Comparison of ENCODE assay signal across 9 cellular contexts in genomic region chr4:1721666-1722550, GRCh38. TPM values are rescaled to one million over a fixed set of nuclear protein-coding genes. Genes with fewer than 3 reads are reported as not detected.
DNase-seq lines count a peak whose midpoint lies in the region; ATAC-seq, FAIRE-seq and TF ChIP-seq lines count a peak whose summit lies in the region.
"Had no signal": no experiment of that assay in that cellular context is flagged by ENCODE, and none has a peak within 500 bp of the region (broad histone marks: within the 10 kb centered on the region; RNA-seq: fewer than 3 reads in every experiment).

No MANE protein-coding gene starts in this region.

- H3K9me3 ChIP-seq in GM12878 (replicated peaks; ENCODE audit: control insufficient read depth, insufficient read depth, low read length), result no peaks in the 10 kb centered on the region

- H3K9me3 Mint-ChIP-seq in mesothelial cell of epicardium, result no peaks in the 10 kb centered on the region

- H3K27me3 ChIP-seq in GM12878 (replicated peaks in 1 of 2; ENCODE audit: control insufficient read depth in 2 of 2, insufficient read depth in 2 of 2, low read length in 1 of 2), result no peaks in the 10 kb centered on the region

- DNase-seq in GM12864 (ENCODE audit: low read depth), result no peak
- DNase-seq in GM12878 (ENCODE audit: low read depth, low spot score), result no peak
- no peak for DNase-seq in mesothelial cell of epicardium (ENCODE audit: low spot score in 2 of 2, unreplicated experiment in 2 of 2)
- DNase-seq in C1 segment of cervical spinal cord (lab: John Stamatoyannopoulos, UW), result no peak
- no peak for DNase-seq in NCI-H2171 (lab: John Stamatoyannopoulos, UW)
- DNase-seq in activated CD4-positive, CD25-positive, alpha-beta regulatory T cell (lab: John Stamatoyannopoulos, UW), result no peak

- POLR2A ChIA-PET in GM12878 (lab: Charles Lee), result interaction anchor here (0.9 to 3.8 kb wide), 6 partner anchors 8 to 29 kb away, joined by 3 to 34 read pairs (median 6); partner anchors contain the start of gene SLBP

- H3K36me3 ChIP-seq in GM12878 (ENCODE audit: control insufficient read depth in 2 of 2, insufficient read depth in 2 of 2, low read length in 1 of 2), result peaks cover 9 to 20% of the 10 kb centered on the region in 2 experiments; a peak in 3 of 4 replicates

- TF ChIP-seq RAD21 in GM12878 (IDR thresholded peaks at IDR 0.05; ENCODE audit: insufficient read depth, low read depth, low read length), result no peak

- TF ChIP-seq EP300 in GM12878 (IDR thresholded peaks at IDR 0.05; ENCODE audit: borderline replicate concordance in 1 of 2, control insufficient read depth in 1 of 2, low read depth in 2 of 2, low read length in 2 of 2), result no peak

- RAD21 ChIA-PET in GM12878 (lab: Charles Lee; ENCODE audit: unreplicated experiment), result interaction anchor here (0.6 to 4.9 kb wide), 5 partner anchors 9 to 29 kb away, joined by 3 to 77 read pairs (median 6); partner anchors contain the start of gene SLBP

- H3K4me1 Mint-ChIP-seq in mesothelial cell of epicardium, result peaks cover 30% of the 10 kb centered on the region

- peak overlapping the region; percentile 84 for H3K4me3 Mint-ChIP-seq in mesothelial cell of epicardium

- no peak for TF ChIP-seq POLR2A in GM12878 (IDR thresholded peaks at IDR 0.05; ENCODE audit: low read depth, low read length)

- no peaks in the 10 kb centered on the region for H3K27me3 Mint-ChIP-seq in mesothelial cell of epicardium (ENCODE audit: low read depth)

- no peak overlapping the region for H2AFZ ChIP-seq in GM12878 (ENCODE audit: control insufficient read depth, low read depth, low read length)

- H4K20me1 ChIP-seq in GM12878 (ENCODE audit: control insufficient read depth, insufficient read depth), result peaks cover 4% of the 10 kb centered on the region

- H3K27ac ChIP-seq in GM12878 (ENCODE audit: control insufficient read depth, insufficient read depth), result peak overlapping the region; percentile 81

- SMC1A ChIA-PET in GM12878 (lab: Charles Lee; ENCODE audit: uncharacterized antibody, unreplicated experiment), result interaction anchor here (0.6 to 11.0 kb wide), 6 partner anchors 7 to 188 kb away, joined by 3 to 132 read pairs (median 3); partner anchors contain the start of gene SLBP

- H3K9ac ChIP-seq in GM12878 (ENCODE audit: control insufficient read depth, insufficient read depth, low read length), result peak overlapping the region; percentile 91

- peak overlapping the region; percentile 72 for H3K4me3 ChIP-seq in GM12864 (ENCODE audit: low read depth, low read length)
- H3K4me3 ChIP-seq in GM12878, result peak overlapping the region; percentile 94

- CTCF ChIA-PET in GM12878 (lab: Yijun Ruan, JAX), result interaction anchor here (2.0 to 15.5 kb wide), 3 partner anchors 10 to 28 kb away, joined by 8 to 317 read pairs (median 9); partner anchors contain the start of gene SLBP

- intact Hi-C loops in GM12878 (cut with micrococcal nuclease; ENCODE audit: unreplicated experiment), result loop anchor here (1.0 kb wide), 1 partner anchor 10 kb away; the partner anchor contains the start of gene SLBP

- H3K4me2 ChIP-seq in GM12878 (ENCODE audit: control insufficient read depth, insufficient read depth), result peak overlapping the region; percentile 99

- H3K36me3 Mint-ChIP-seq in mesothelial cell of epicardium, result peaks cover 5% of the 10 kb centered on the region

- H3K79me2 ChIP-seq in GM12878 (ENCODE audit: control insufficient read depth, insufficient read depth, low read length), result peaks cover 62% of the 10 kb centered on the region

- FAIRE-seq in GM12878 (lab: Jason Lieb, UNC), result no peak
- FAIRE-seq: TTC549 had no signal

- H3K4me1 ChIP-seq in GM12878 (ENCODE audit: control insufficient read depth, insufficient read depth, low read length), result peaks cover 27% of the 10 kb centered on the region

- in situ Hi-C loops in GM12878 (cut with MboI), result no loop called here

- under 1% methylated on average over 37 of the region's 61 CpGs for WGBS in GM12878 (ENCODE audit: insufficient coverage, insufficient replicate concordance, low lambda C conversion rate, missing lambda C conversion rate)

- TF ChIP-seq CTCF in GM12864 (IDR thresholded peaks at IDR 0.05; ENCODE audit: low read depth, low read length, missing control alignments) (no peak), GM12878 (IDR thresholded peaks at IDR 0.05 in 2 of 3, conservative IDR thresholded peaks at IDR 0.05 in 1 of 3; ENCODE audit: control insufficient read depth in 2 of 3, extremely low read depth in 1 of 3, insufficient read depth in 1 of 3, low read depth in 3 of 3, low read length in 3 of 3) (no peak), mesothelial cell of epicardium (IDR thresholded peaks at IDR 0.05; ENCODE audit: unreplicated experiment) (no peak)

- H3K27ac Mint-ChIP-seq in mesothelial cell of epicardium, result peak overlapping the region; percentile 76

- BruUV-seq in GM12878 (replicated peaks; lab: Mats Ljungman, UMichigan), result no TSS peak

- ATAC-seq in HG03432 (IDR thresholded peaks at IDR 0.05; ENCODE audit: unreplicated experiment) (peak; percentile 8), GM12878 (peak; percentile 1), HG02852 (IDR thresholded peaks at IDR 0.05; ENCODE audit: unreplicated experiment) (no peak)

RNA-seq across cellular contexts. Expression of gene TACC3, which starts 0.6 kb away (rescaled TPM):
- total RNA-seq in GM12878 (2013; cell fraction: nucleolus; rRNA removed), result 45.6 and 47.9 TPM in 2 replicates
- total RNA-seq in GM12878 (2014; rRNA removed) (48.1 and 66.7 TPM in 2 replicates), GM12878 (2014; rRNA removed; fragmentation: Illumina TruSeq; extraction: Trizol) (44.5 and 48.6 TPM in 2 replicates), GM12878 (2021) (120 and 121 TPM in 2 replicates), mesothelial cell of epicardium (38.9 to 45.3 TPM (median 44.4 TPM) in 3 replicates)
- polyA plus RNA-seq in GM12878 (2011; ENCODE audit: low read depth), result 26.4 TPM
- polyA plus RNA-seq in GM12878 (2011; rRNA removed) (29.0 and 39.7 TPM in 2 replicates), GM12878 (2014; fragmentation: Illumina TruSeq; extraction: Trizol) (77.1 and 99.7 TPM in 2 replicates), GM12878 (2014; fragmentation: Nextera tagmentation; extraction: Ambion mirVana) (1 to 10 TPM; 2.8 to 8.1 TPM), GM12878 (2014; rRNA removed) (79.9 and 99.2 TPM in 2 replicates), GM12878 (2016; fragmentation: Nextera tagmentation; extraction: Ambion mirVana) (100 to 1,000 TPM; 103 to 115 TPM)
- 48.5 and 50.4 TPM in 2 replicates for polyA plus RNA-seq in GM12878 (2011; cell fraction: cytosol; rRNA removed)
- polyA plus RNA-seq in GM12878 (2011; cell fraction: nucleus; rRNA removed), result 145 and 206 TPM in 2 replicates
- polyA plus RNA-seq in GM12878 (2012), result 58.5 and 64.0 TPM in 2 replicates
- polyA minus RNA-seq in GM12878 (2011; rRNA and poly(A)+ RNA removed), result 10.1 and 26.4 TPM in 2 replicates
- 17.0 and 25.1 TPM in 2 replicates for polyA minus RNA-seq in GM12878 (2011; cell fraction: cytosol; rRNA and poly(A)+ RNA removed)
- 17.8 and 34.8 TPM in 2 replicates for polyA minus RNA-seq in GM12878 (2011; cell fraction: nucleus; rRNA and poly(A)+ RNA removed)

RNA-seq across cellular contexts. Expression of gene TMEM129, which starts 0.8 kb away (rescaled TPM):
- 20.1 and 24.9 TPM in 2 replicates for total RNA-seq in GM12878 (2013; cell fraction: nucleolus; rRNA removed)
- total RNA-seq in GM12878 (2014; rRNA removed) (18.4 and 20.9 TPM in 2 replicates), GM12878 (2014; rRNA removed; fragmentation: Illumina TruSeq; extraction: Trizol) (7.7 and 9.0 TPM in 2 replicates), GM12878 (2021) (19.3 and 20.4 TPM in 2 replicates), mesothelial cell of epicardium (36.0 to 37.8 TPM (median 37.3 TPM) in 3 replicates)
- 3.5 TPM for polyA plus RNA-seq in GM12878 (2011; ENCODE audit: low read depth)
- polyA plus RNA-seq in GM12878 (2011; rRNA removed) (4.0 and 8.6 TPM in 2 replicates), GM12878 (2014; fragmentation: Illumina TruSeq; extraction: Trizol) (2.1 and 7.2 TPM in 2 replicates), GM12878 (2014; fragmentation: Nextera tagmentation; extraction: Ambion mirVana) (under 1 TPM; 0.19 to 0.46 TPM), GM12878 (2014; rRNA removed) (24.9 and 25.1 TPM in 2 replicates), GM12878 (2016; fragmentation: Nextera tagmentation; extraction: Ambion mirVana) (10 to 100 TPM; 17.3 to 23.2 TPM)
- 15.0 and 28.3 TPM in 2 replicates for polyA plus RNA-seq in GM12878 (2011; cell fraction: cytosol; rRNA removed)
- polyA plus RNA-seq in GM12878 (2011; cell fraction: nucleus; rRNA removed), result 37.7 and 44.3 TPM in 2 replicates
- 10.2 and 12.3 TPM in 2 replicates for polyA plus RNA-seq in GM12878 (2012)
- polyA minus RNA-seq in GM12878 (2011; rRNA and poly(A)+ RNA removed), result 6.2 and 15.6 TPM in 2 replicates
- 6.4 and 6.9 TPM in 2 replicates for polyA minus RNA-seq in GM12878 (2011; cell fraction: cytosol; rRNA and poly(A)+ RNA removed)
- polyA minus RNA-seq in GM12878 (2011; cell fraction: nucleus; rRNA and poly(A)+ RNA removed), result 7.4 and 9.1 TPM in 2 replicates

RNA-seq across cellular contexts. Expression of gene SLBP, which starts 9.8 kb away (rescaled TPM):
- 19.4 and 19.5 TPM in 2 replicates for total RNA-seq in GM12878 (2013; cell fraction: nucleolus; rRNA removed)
- total RNA-seq in GM12878 (2014; rRNA removed), result 185 and 205 TPM in 2 replicates
- total RNA-seq in GM12878 (2014; rRNA removed; fragmentation: Illumina TruSeq; extraction: Trizol), result 138 and 147 TPM in 2 replicates
- total RNA-seq in GM12878 (2021), result 111 and 114 TPM in 2 replicates
- 68.6 TPM for polyA plus RNA-seq in GM12878 (2011; ENCODE audit: low read depth)
- polyA plus RNA-seq in GM12878 (2011; rRNA removed), result 168 and 247 TPM in 2 replicates
- 91.0 and 98.4 TPM in 2 replicates for polyA plus RNA-seq in GM12878 (2011; cell fraction: cytosol; rRNA removed)
- polyA plus RNA-seq in GM12878 (2011; cell fraction: nucleus; rRNA removed), result 60.3 and 79.5 TPM in 2 replicates
- polyA plus RNA-seq in GM12878 (2012), result 69.3 and 70.1 TPM in 2 replicates
- polyA plus RNA-seq in GM12878 (2014; fragmentation: Illumina TruSeq; extraction: Trizol), result 206 and 227 TPM in 2 replicates
- polyA plus RNA-seq in GM12878 (2014; fragmentation: Nextera tagmentation; extraction: Ambion mirVana), result 100 to 1,000 TPM in 1 of 2 experiments, 10 to 100 TPM in 1; 94.4 to 101 TPM
- polyA plus RNA-seq in GM12878 (2014; rRNA removed), result 142 and 148 TPM in 2 replicates
- 100 to 1,000 TPM; 277 to 278 TPM for polyA plus RNA-seq in GM12878 (2016; fragmentation: Nextera tagmentation; extraction: Ambion mirVana)
- 64.3 and 65.5 TPM in 2 replicates for polyA minus RNA-seq in GM12878 (2011; rRNA and poly(A)+ RNA removed)
- 42.9 and 43.9 TPM in 2 replicates for polyA minus RNA-seq in GM12878 (2011; cell fraction: cytosol; rRNA and poly(A)+ RNA removed)
- 13.2 and 26.1 TPM in 2 replicates for polyA minus RNA-seq in GM12878 (2011; cell fraction: nucleus; rRNA and poly(A)+ RNA removed)
- total RNA-seq in mesothelial cell of epicardium, result 45.8 to 50.6 TPM (median 49.8 TPM) in 3 replicates

RNA-seq across cellular contexts. Expression of gene FAM53A, which starts 37.8 kb away (rescaled TPM):
- 1.7 and 1.9 TPM in 2 replicates for total RNA-seq in GM12878 (2013; cell fraction: nucleolus; rRNA removed)
- total RNA-seq in GM12878 (2014; rRNA removed), result 0.40 and 1.4 TPM in 2 replicates
- 0.32 and 0.40 TPM in 2 replicates for total RNA-seq in GM12878 (2014; rRNA removed; fragmentation: Illumina TruSeq; extraction: Trizol)
- total RNA-seq in GM12878 (2021), result 0.77 and 0.87 TPM in 2 replicates
- not detected for polyA plus RNA-seq in GM12878 (2011; ENCODE audit: low read depth)
- polyA plus RNA-seq in GM12878 (2011; rRNA removed), result 0.30 and 0.37 TPM in 2 replicates
- polyA plus RNA-seq in GM12878 (2011; cell fraction: cytosol; rRNA removed), result 0.54 and 0.64 TPM in 2 replicates
- 0.88 and 1.4 TPM in 2 replicates for polyA plus RNA-seq in GM12878 (2011; cell fraction: nucleus; rRNA removed)
- 0.66 and 1.7 TPM in 2 replicates for polyA plus RNA-seq in GM12878 (2012)
- 0.09 TPM in 1 of 2 replicates, not detected in the other for polyA plus RNA-seq in GM12878 (2014; fragmentation: Illumina TruSeq; extraction: Trizol)
- polyA plus RNA-seq in GM12878 (2014; fragmentation: Nextera tagmentation; extraction: Ambion mirVana), result under 1 TPM in 1 of 2 experiments, not detected in 1; 0.02 TPM
- polyA plus RNA-seq in GM12878 (2014; rRNA removed), result 0.44 and 1.3 TPM in 2 replicates
- under 1 TPM in 1 of 2 experiments, not detected in 1; 0.32 TPM for polyA plus RNA-seq in GM12878 (2016; fragmentation: Nextera tagmentation; extraction: Ambion mirVana)
- polyA minus RNA-seq in GM12878 (2011; rRNA and poly(A)+ RNA removed), result 0.44 and 0.77 TPM in 2 replicates
- polyA minus RNA-seq in GM12878 (2011; cell fraction: cytosol; rRNA and poly(A)+ RNA removed), result not detected in 2 replicates
- polyA minus RNA-seq in GM12878 (2011; cell fraction: nucleus; rRNA and poly(A)+ RNA removed), result 0.60 and 0.86 TPM in 2 replicates
- 7.2 to 10.5 TPM (median 7.6 TPM) in 3 replicates for total RNA-seq in mesothelial cell of epicardium
